29 cellular contexts compared by ENCODE assay signal in the genomic region with DNA sequence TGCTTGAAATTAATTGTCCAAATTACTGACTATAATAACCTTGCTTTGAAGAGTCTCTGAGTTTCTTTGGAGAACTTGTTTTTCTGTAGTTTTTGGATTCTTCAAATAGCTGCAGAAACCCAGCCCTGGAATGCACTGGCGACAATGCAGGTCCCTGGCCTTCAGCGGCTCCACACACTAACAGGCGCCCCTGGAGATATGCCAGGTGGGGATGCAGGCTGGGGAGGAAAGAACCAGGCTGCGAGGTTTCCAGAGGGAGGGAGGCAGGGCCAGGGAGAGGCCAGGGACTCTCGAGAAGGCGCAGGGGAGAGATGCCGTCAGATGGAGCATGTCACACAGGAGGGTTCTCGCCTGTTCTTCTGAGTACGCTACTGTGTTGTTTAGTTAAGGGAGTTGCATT.
"Had no signal": no experiment of that assay in that cellular context is flagged by ENCODE, and none has a peak within 500 bp of the region (broad histone marks: within the 10 kb centered on the region; RNA-seq: fewer than 3 reads in every experiment).

No MANE protein-coding gene starts in this region.

- DNase-seq: hippocampal formation; kidney glomerular epithelial cell; left cardiac atrium; left lung; lower lobe of right lung; mammary epithelial cell; mesenchymal stem cell; midbrain; mucosa of descending colon; naive thymus-derived CD4-positive, alpha-beta T cell; nucleus accumbens; pancreas; posterior cingulate gyrus; retina; stimulated activated CD4-positive, alpha-beta T cell treated with anti-CD3 and anti-CD28 coated beads, Interleukin-12 subunit alpha, Interleukin-12 subunit beta, amount 100 ng/mL, for 4 hours; stimulated activated CD4-positive, alpha-beta T cell treated with anti-CD3 and anti-CD28 coated beads, Interleukin-15, amount 100 ng/mL, for 24 hours; stimulated activated CD4-positive, alpha-beta T cell treated with anti-CD3 and anti-CD28 coated beads, Interleukin-2, amount 100 ng/mL, for 24 hours; stimulated activated CD4-positive, alpha-beta T cell treated with anti-CD3 and anti-CD28 coated beads, Interleukin-4, amount 100 ng/mL, for 1 hour; stimulated activated naive B cell treated with anti-CD40 and anti-IgM and Interleukin-4, amounts not matched to agents 10 μg/mL and 1 μg/mL and 100 μg/mL, for 72 hours; stimulated activated naive CD8-positive, alpha-beta T cell treated with anti-CD3 and anti-CD28 coated beads, Interleukin-15, Interleukin-2, amounts not matched to agents 100 U/mL and 50 U/mL, for 24 hours; stomach; testis; transverse colon; upper lobe of right lung had no signal

- H3K36me3 ChIP-seq: left lung, lower lobe of right lung, pancreas, prostate gland, stomach, thyroid gland, transverse colon, upper lobe of right lung had no signal

- H3K9me3 Mint-ChIP-seq: neural crest cell had no signal

- H3K27ac ChIP-seq: left lung, lower lobe of right lung, pancreas, prostate gland, skin epidermis, stomach, testis, thyroid gland, transverse colon, upper lobe of right lung had no signal

- H3K27ac Mint-ChIP-seq: naive thymus-derived CD4-positive, alpha-beta T cell; natural killer cell treated with Interleukin-12 subunit alpha and Interleukin-12 subunit beta and Interleukin-15 and Interleukin-18, amount 100 ng/mL, for 72 hours; stimulated activated naive B cell treated with anti-CD40 and anti-IgM and Interleukin-4, amounts not matched to agents 10 μg/mL and 1 μg/mL and 100 μg/mL, for 72 hours had no signal

- H3K9me3 ChIP-seq: left lung, lower lobe of right lung, pancreas, prostate gland, testis, thyroid gland, transverse colon, upper lobe of right lung had no signal

- H3K36me3 Mint-ChIP-seq: natural killer cell treated with Interleukin-12 subunit alpha and Interleukin-12 subunit beta and Interleukin-15 and Interleukin-18, amount 100 ng/mL, for 72 hours; stimulated activated naive B cell treated with anti-CD40 and anti-IgM and Interleukin-4, amounts not matched to agents 10 μg/mL and 1 μg/mL and 100 μg/mL, for 72 hours had no signal

- H3K27me3 ChIP-seq: left lung, pancreas, stomach, testis, thyroid gland, transverse colon, upper lobe of right lung had no signal

- H3K4me3 Mint-ChIP-seq: naive thymus-derived CD4-positive, alpha-beta T cell; natural killer cell treated with Interleukin-12 subunit alpha and Interleukin-12 subunit beta and Interleukin-15 and Interleukin-18, amount 100 ng/mL, for 72 hours; neural crest cell; stimulated activated naive B cell treated with anti-CD40 and anti-IgM and Interleukin-4, amounts not matched to agents 10 μg/mL and 1 μg/mL and 100 μg/mL, for 72 hours had no signal

- H3K4me1 ChIP-seq: left lung, lower lobe of right lung, pancreas, prostate gland, stomach, testis, thyroid gland, transverse colon, upper lobe of right lung had no signal

- H3K4me3 ChIP-seq: left lung, lower lobe of right lung, mucosa of descending colon, pancreas, prostate gland, skin epidermis, stomach, testis, thyroid gland, transverse colon, upper lobe of right lung had no signal

- H3K27me3 Mint-ChIP-seq: natural killer cell treated with Interleukin-12 subunit alpha and Interleukin-12 subunit beta and Interleukin-15 and Interleukin-18, amount 100 ng/mL, for 72 hours; stimulated activated naive B cell treated with anti-CD40 and anti-IgM and Interleukin-4, amounts not matched to agents 10 μg/mL and 1 μg/mL and 100 μg/mL, for 72 hours had no signal

- H3K4me1 Mint-ChIP-seq: naive thymus-derived CD4-positive, alpha-beta T cell; stimulated activated naive B cell treated with anti-CD40 and anti-IgM and Interleukin-4, amounts not matched to agents 10 μg/mL and 1 μg/mL and 100 μg/mL, for 72 hours had no signal
